ENCODE assay signal across 10 cellular contexts in genomic region chr2:190342601-190343000, GRCh38. TPM values are rescaled to one million over a fixed set of nuclear protein-coding genes. Genes with fewer than 3 reads are reported as not detected.
DNase-seq lines count a peak whose midpoint lies in the region; ATAC-seq, FAIRE-seq and TF ChIP-seq lines count a peak whose summit lies in the region.
"Had no signal": no experiment of that assay in that cellular context is flagged by ENCODE, and none has a peak within 500 bp of the region (broad histone marks: within the 10 kb centered on the region; RNA-seq: fewer than 3 reads in every experiment).

No MANE protein-coding gene starts in this region.

- no peak overlapping the region for H3K14ac ChIP-seq in H1 (ENCODE audit: insufficient read length)

- peak overlapping the region; percentile 16; the same call in 1 of the 2 replicates for H2AK5ac ChIP-seq in H1 (ENCODE audit: low read depth, low read length)

- no peak overlapping the region for H3K18ac ChIP-seq in H1 (ENCODE audit: extremely low read depth, low read length)

- no peak for DNase-seq in CD4-positive, CD25-positive, alpha-beta regulatory T cell
- DNase-seq in H1 (ENCODE audit: low read depth in 1 of 2, low spot score in 2 of 2), result no peak
- no peak for DNase-seq in osteocyte (ENCODE audit: extremely low spot score, unreplicated experiment)
- no peak for DNase-seq in NCI-H187 treated with DMSO at 0.1 percent for 48 hours (lab: John Stamatoyannopoulos, UW)
- DNase-seq in hepatic stellate cell (ENCODE audit: low spot score), result no peak
- DNase-seq in HAP-1 (ENCODE audit: low spot score in 2 of 2), result no peak
- DNase-seq: stimulated activated CD4-positive, alpha-beta T cell treated with anti-CD3 and anti-CD28 coated beads, Interleukin-4, amount 100 ng/mL, for 4 hours had no signal

- in situ Hi-C loops in HAP-1 (cut with MboI; ENCODE audit: low sequenced_read_pairs), result no loop called here

- TF ChIP-seq RAD21 in H1 (IDR thresholded peaks at IDR 0.05 in 1 of 2, conservative IDR thresholded peaks at IDR 0.05 in 1 of 2; ENCODE audit: low read depth in 2 of 2, low read length in 2 of 2), result no peak

- no peak for TF ChIP-seq CTCF in HEK293 (tag by site-specific recombination; IDR thresholded peaks at IDR 0.05)
- TF ChIP-seq CTCF in H1 (IDR thresholded peaks at IDR 0.05; ENCODE audit: control extremely low read depth in 1 of 3, insufficient read depth in 1 of 3, low read depth in 1 of 3, low read length in 3 of 3), result no peak
- TF ChIP-seq CTCF in osteocyte (IDR thresholded peaks at IDR 0.05), result no peak

- H2BK12ac ChIP-seq in H1 (ENCODE audit: low read depth, low read length), result no peak overlapping the region

- no peak overlapping the region for H2BK120ac ChIP-seq in H1 (replicated peaks; ENCODE audit: low read depth, low read length)

- no peak overlapping the region for H3K23ac ChIP-seq in H1 (ENCODE audit: insufficient read length)

- no peak overlapping the region for H3K4ac ChIP-seq in H1 (replicated peaks; ENCODE audit: insufficient read length, low read depth, low read length)

- no peak for ATAC-seq in CD4-positive, CD25-positive, alpha-beta regulatory T cell (ENCODE audit: low read depth in 2 of 2)
- ATAC-seq in GM19455 (IDR thresholded peaks at IDR 0.05; ENCODE audit: unreplicated experiment), result no peak

- no peaks in the 10 kb centered on the region for H4K20me1 ChIP-seq in H1 (replicated peaks in 1 of 2; ENCODE audit: control insufficient read depth in 1 of 2, insufficient read depth in 2 of 2, low read length in 2 of 2)

- H3K4me1 Mint-ChIP-seq in CD4-positive, CD25-positive, alpha-beta regulatory T cell, result peaks cover 11 to 26% (median 19%) of the 10 kb centered on the region in 4 donors
- peaks cover 24% of the 10 kb centered on the region for H3K4me1 Mint-ChIP-seq in osteocyte (ENCODE audit: unreplicated experiment)

- no peak for TF ChIP-seq EP300 in H1 (IDR thresholded peaks at IDR 0.05; ENCODE audit: borderline replicate concordance in 1 of 2, low read depth in 2 of 2, low read length in 2 of 2)

- no peaks in the 10 kb centered on the region for H3K27me3 ChIP-seq in CD4-positive, CD25-positive, alpha-beta regulatory T cell (ENCODE audit: control insufficient read depth, insufficient read depth, low read length)
- H3K27me3 ChIP-seq in H1 (replicated peaks in 1 of 4; ENCODE audit: control insufficient read depth in 3 of 4, extremely low read depth in 1 of 4, insufficient read depth in 3 of 4, low read length in 3 of 4) (peaks cover 0 to 15% (median 8%) of the 10 kb centered on the region in 4 experiments; a peak in 5 of 7 replicates), HAP-1 (ENCODE audit: low read depth) (no peaks in the 10 kb centered on the region)

- CTCF ChIA-PET in HEK293 (lab: Yijun Ruan, JAX), result interaction anchor here (0.5 kb wide), 2 partner anchors 12 to 460 kb away, joined by 3 read pairs; no protein-coding TSS in a partner anchor
- CTCF ChIA-PET in H1 (lab: Charles Lee; ENCODE audit: partially characterized antibody), result interaction anchor here (1.1 kb wide), 1 partner anchor 174 kb away, joined by 3 read pairs; no protein-coding TSS in a partner anchor

- no peak for FAIRE-seq in H1 (lab: Jason Lieb, UNC)
- FAIRE-seq: RCC 7860 had no signal

- H3K4me2 ChIP-seq in H1 (ENCODE audit: insufficient read depth in 1 of 2, low read depth in 2 of 2, low read length in 2 of 2), result peak overlapping the region in 1 of 2 experiments; percentile 62; a peak in 1 of 4 replicates

- no peaks in the 10 kb centered on the region for H3K79me1 ChIP-seq in H1 (ENCODE audit: low read depth, low read length)

- H3K23me2 ChIP-seq in H1 (ENCODE audit: low read depth, low read length), result peaks cover 10% of the 10 kb centered on the region; the same call in 1 of the 2 replicates

- no peaks in the 10 kb centered on the region for H3K79me2 ChIP-seq in H1 (ENCODE audit: control insufficient read depth in 1 of 2, insufficient read depth in 2 of 2, low read length in 2 of 2)

- POLR2A ChIA-PET in HEK293 (lab: Yijun Ruan, JAX) (interaction anchor here (0.5 to 1.9 kb wide), 2 partner anchors 12 to 23 kb away, joined by 4 to 11 read pairs; partner anchors contain the start of gene HIBCH), H1 (lab: Charles Lee; ENCODE audit: partially characterized antibody) (no interaction called here)

- H3K4me3 ChIP-seq in CD4-positive, CD25-positive, alpha-beta regulatory T cell (ENCODE audit: low read depth, low read length), result no peak overlapping the region
- H3K4me3 ChIP-seq in HEK293 (ENCODE audit: low read depth, low read length) (no peak overlapping the region), H1 (ENCODE audit: extremely low read depth in 1 of 4, insufficient read depth in 2 of 4, low read depth in 3 of 4, low read length in 4 of 4) (no peak overlapping the region), HAP-1 (no peak overlapping the region)

- H3K9me3 ChIP-seq in CD4-positive, CD25-positive, alpha-beta regulatory T cell (ENCODE audit: control insufficient read depth in 2 of 2, low read length in 2 of 2), result no peaks in the 10 kb centered on the region
- H3K9me3 ChIP-seq in HEK293 (ENCODE audit: control insufficient read depth, insufficient read depth, low read depth, low read length) (no peaks in the 10 kb centered on the region), H1 (ENCODE audit: insufficient read depth in 2 of 2, low read depth in 1 of 2, low read length in 1 of 2) (no peaks in the 10 kb centered on the region), HAP-1 (no peaks in the 10 kb centered on the region)

- H2BK20ac ChIP-seq in H1 (ENCODE audit: low read length), result no peak overlapping the region

- H3K27ac Mint-ChIP-seq in CD4-positive, CD25-positive, alpha-beta regulatory T cell, result no peak overlapping the region
- H3K27ac Mint-ChIP-seq in osteocyte (ENCODE audit: unreplicated experiment), result peak overlapping the region; percentile 20

- peak overlapping the region in 3 of 4 donors; percentile 89 to 94 (median 89) for H3K4me3 Mint-ChIP-seq in CD4-positive, CD25-positive, alpha-beta regulatory T cell
- peak overlapping the region; percentile 18 for H3K4me3 Mint-ChIP-seq in osteocyte (ENCODE audit: unreplicated experiment)

- no peak overlapping the region for H4K91ac ChIP-seq in H1 (replicated peaks; ENCODE audit: insufficient read length, low read length)

- no peak overlapping the region for H3K9ac ChIP-seq in H1 (replicated peaks in 1 of 4; ENCODE audit: extremely low read depth in 1 of 4, low read depth in 3 of 4, low read length in 3 of 4)

- H2AFZ ChIP-seq in H1 (ENCODE audit: low read length), result peak overlapping the region; percentile 58; the same call in 1 of the 2 replicates

- no peaks in the 10 kb centered on the region for H3K36me3 ChIP-seq in CD4-positive, CD25-positive, alpha-beta regulatory T cell (ENCODE audit: control insufficient read depth, insufficient read depth, low read length)
- peaks cover 0 to 6% of the 10 kb centered on the region in 2 experiments; a peak in 1 of 3 replicates for H3K36me3 ChIP-seq in HEK293 (ENCODE audit: control insufficient read depth in 2 of 2, insufficient read depth in 1 of 2, low read length in 2 of 2)
- no peaks in the 10 kb centered on the region for H3K36me3 ChIP-seq in H1 (ENCODE audit: control insufficient read depth in 2 of 4, insufficient read depth in 4 of 4, low read length in 3 of 4)
- no peaks in the 10 kb centered on the region for H3K36me3 ChIP-seq in HAP-1 (replicated peaks)

- no peak overlapping the region for H4K5ac ChIP-seq in H1 (ENCODE audit: insufficient read length, low read depth, low read length)

- H3K9me3 Mint-ChIP-seq in CD4-positive, CD25-positive, alpha-beta regulatory T cell, result no peaks in the 10 kb centered on the region
- H3K9me3 Mint-ChIP-seq in osteocyte (ENCODE audit: unreplicated experiment), result no peaks in the 10 kb centered on the region

- no peak overlapping the region for H2BK15ac ChIP-seq in H1 (ENCODE audit: low read length)

- no peak overlapping the region for H3K56ac ChIP-seq in H1 (replicated peaks; ENCODE audit: insufficient read length, low read depth, low read length)

- TF ChIP-seq POLR2A in H1 (IDR thresholded peaks at IDR 0.05; ENCODE audit: control extremely low read depth in 1 of 2, low read depth in 2 of 2, low read length in 2 of 2), result no peak

- H2BK5ac ChIP-seq in H1 (ENCODE audit: low read depth, low read length), result no peak overlapping the region

- no peak overlapping the region for H3K27ac ChIP-seq in CD4-positive, CD25-positive, alpha-beta regulatory T cell (ENCODE audit: insufficient read depth, low read length, poor library complexity, severe bottlenecking)
- no peak overlapping the region for H3K27ac ChIP-seq in HEK293 (ENCODE audit: extremely low read depth, low read depth, low read length)
- no peak overlapping the region for H3K27ac ChIP-seq in H1 (ENCODE audit: low read depth, low read length)

- H3K4me1 ChIP-seq in CD4-positive, CD25-positive, alpha-beta regulatory T cell (ENCODE audit: control insufficient read depth, insufficient read depth, low read length, poor library complexity, severe bottlenecking), result peaks cover 10% of the 10 kb centered on the region
- H3K4me1 ChIP-seq in HEK293 (ENCODE audit: control insufficient read depth, insufficient read depth, low read length), result 0 out of 2 replicates have a peak, but pooled peaks cover 6% of the 10 kb centered on the region
- 0 out of 7 replicates have a peak, but pooled peaks cover 0 to 7% (median 0%) of the 10 kb centered on the region in 4 experiments for H3K4me1 ChIP-seq in H1 (replicated peaks in 1 of 4; ENCODE audit: control insufficient read depth in 3 of 4, insufficient read depth in 4 of 4, low read length in 3 of 4)
- H3K4me1 ChIP-seq in HAP-1, result peaks cover 24% of the 10 kb centered on the region

- no peaks in the 10 kb centered on the region for H3K36me3 Mint-ChIP-seq in CD4-positive, CD25-positive, alpha-beta regulatory T cell
- no peaks in the 10 kb centered on the region for H3K36me3 Mint-ChIP-seq in osteocyte (ENCODE audit: unreplicated experiment)

- peaks cover 23% of the 10 kb centered on the region for H3K27me3 Mint-ChIP-seq in CD4-positive, CD25-positive, alpha-beta regulatory T cell
- H3K27me3 Mint-ChIP-seq in osteocyte (ENCODE audit: unreplicated experiment), result no peaks in the 10 kb centered on the region

- WGBS in H1 (ENCODE audit: extremely low coverage in 1 of 2, insufficient coverage in 1 of 2, insufficient read length in 1 of 2, insufficient replicate concordance in 2 of 2, low coverage in 1 of 2, low lambda C conversion rate in 2 of 2, missing lambda C conversion rate in 1 of 2), 2 experiments, result 79% methylated on average over 5 of the region's 5 CpGs; no CpG with 5 or more reads in 1 of the 2 experiments

- no peak overlapping the region for H4K8ac ChIP-seq in H1 (ENCODE audit: extremely low read depth, insufficient read depth, low read length)

RNA-seq across cellular contexts. Expression of gene INPP1, which starts 0.8 kb away (rescaled TPM):
- 8.2 TPM for total RNA-seq in CD4-positive, CD25-positive, alpha-beta regulatory T cell
- 10 to 100 TPM in 3 of 4 donors, 1 to 10 TPM in 1; 5.3 to 13.5 (median 13.1) TPM for polyA plus RNA-seq in CD4-positive, CD25-positive, alpha-beta regulatory T cell
- 2.5 and 3.0 TPM in 2 replicates for total RNA-seq in H1 (2021; fragmentation: NEBNext Ultra II Directional; extraction: Animal tissue kit (Norgen Biotek cat#: 25700))
- 0.83 and 0.88 TPM in 2 replicates for polyA plus RNA-seq in H1 (2011; rRNA removed)
- polyA plus RNA-seq in H1 (2011; cell fraction: cytosol; rRNA removed), result 0.93 TPM
- 1.1 TPM for polyA plus RNA-seq in H1 (2011; cell fraction: nucleus; rRNA removed)
- 1.6 to 3.0 TPM (median 2.2 TPM) in 4 replicates for polyA plus RNA-seq in H1 (2012, experiment 1 of 2)
- 2.0 TPM for polyA plus RNA-seq in H1 (2012, experiment 2 of 2)
- 2.5 TPM for polyA plus RNA-seq in H1 (2013, experiment 1 of 2)
- polyA plus RNA-seq in H1 (2013, experiment 2 of 2), result 2.0 TPM
- polyA minus RNA-seq in H1 (2011; rRNA and poly(A)+ RNA removed), result 0.88 and 0.91 TPM in 2 replicates
- polyA minus RNA-seq in H1 (2011; cell fraction: cytosol; rRNA and poly(A)+ RNA removed), result 1.4 TPM
- 2.0 TPM for polyA minus RNA-seq in H1 (2011; cell fraction: nucleus; rRNA and poly(A)+ RNA removed)
- total RNA-seq in osteocyte, result 17.3 and 18.2 TPM in 2 replicates

RNA-seq across cellular contexts. Expression of gene HIBCH, which starts 23.0 kb away (rescaled TPM):
- 21.0 TPM for total RNA-seq in CD4-positive, CD25-positive, alpha-beta regulatory T cell
- 10 to 100 TPM; 21.3 to 31.2 (median 24.2) TPM for polyA plus RNA-seq in CD4-positive, CD25-positive, alpha-beta regulatory T cell
- total RNA-seq in H1 (2021; fragmentation: NEBNext Ultra II Directional; extraction: Animal tissue kit (Norgen Biotek cat#: 25700)), result 30.7 and 31.8 TPM in 2 replicates
- 4.7 and 7.5 TPM in 2 replicates for polyA plus RNA-seq in H1 (2011; rRNA removed)
- polyA plus RNA-seq in H1 (2011; cell fraction: cytosol; rRNA removed), result 14.7 TPM
- polyA plus RNA-seq in H1 (2011; cell fraction: nucleus; rRNA removed), result 9.6 TPM
- polyA plus RNA-seq in H1 (2012, experiment 1 of 2), result 18.3 to 37.6 TPM (median 20.5 TPM) in 4 replicates
- polyA plus RNA-seq in H1 (2012, experiment 2 of 2), result 2.6 TPM
- polyA plus RNA-seq in H1 (2013, experiment 1 of 2), result 24.0 TPM
- polyA plus RNA-seq in H1 (2013, experiment 2 of 2), result 21.8 TPM
- polyA minus RNA-seq in H1 (2011; rRNA and poly(A)+ RNA removed), result 16.2 and 16.7 TPM in 2 replicates
- polyA minus RNA-seq in H1 (2011; cell fraction: cytosol; rRNA and poly(A)+ RNA removed), result 11.8 TPM
- polyA minus RNA-seq in H1 (2011; cell fraction: nucleus; rRNA and poly(A)+ RNA removed), result 44.2 TPM
- 26.8 and 28.4 TPM in 2 replicates for total RNA-seq in osteocyte
